In genomic region chr3:14467723-14468620, GRCh38 we compare ENCODE assay signal across 8 cellular contexts.
A peak's percentile ranks its signal among the peaks of the same experiment; 100 is the strongest.
DNase-seq lines count a peak whose midpoint lies in the region; ATAC-seq, FAIRE-seq and TF ChIP-seq lines count a peak whose summit lies in the region.

No MANE protein-coding gene starts in this region.

- POLR2A ChIA-PET in AG04449 (lab: Yijun Ruan, JAX): no interaction called here

- ATAC-seq in SK-N-SH treated with all-trans-retinoic acid at 6 μM for 48 hours (peak; percentile 34; the same call in 2 of the 3 replicates), GM18907 (IDR thresholded peaks at IDR 0.05; ENCODE audit: unreplicated experiment) (no peak)

- no peak for FAIRE-seq in RCC 7860 (lab: Jason Lieb, UNC)

- CTCF ChIA-PET in AG04449 (lab: Yijun Ruan, JAX): interaction anchor here (0.7 to 4.4 kb wide), 34 partner anchors 8 to 811 kb away, joined by 3 to 162 read pairs (median 5); partner anchors contain the start of genes LSM3 and XPC

- H3K4me3 ChIP-seq in AG04449 (ENCODE audit: low read depth, low read length): no peak overlapping the region

- TF ChIP-seq CTCF in AG04449 (IDR thresholded peaks at IDR 0.05; ENCODE audit: insufficient read depth, low read length, missing control alignments): peak; percentile 87

- DNase-seq in AG04449 (ENCODE audit: low read depth, low spot score) (no peak), GM19240 (ENCODE audit: insufficient read length, low spot score) (peak; percentile 72), amygdala (lab: John Stamatoyannopoulos, UW) (peak in 30 of 56 donors; percentile 3 to 58 (median 19)), hepatic stellate cell (ENCODE audit: low spot score) (peak; percentile 84), RCC 7860 (ENCODE audit: low spot score) (no peak)
- peak; percentile 43 to 53 for DNase-seq in stimulated activated CD4-positive, alpha-beta T cell treated with anti-CD3 and anti-CD28 coated beads, Interleukin-2, amount 100 ng/mL, for 24 hours

TF ChIP-seq in SK-N-SH treated with all-trans-retinoic acid at 6 μM for 48 hours, 23 proteins besides CTCF, POLR2A, EP300 and RAD21:
- TF ChIP-seq PATZ1 (CRISPR knock-in tag; IDR thresholded peaks at IDR 0.05; ENCODE audit: borderline replicate concordance) (no peak), RARB (CRISPR knock-in tag; IDR thresholded peaks at IDR 0.05) (no peak), SNAI2 (CRISPR knock-in tag; IDR thresholded peaks at IDR 0.05) (no peak), PPARA (CRISPR knock-in tag; IDR thresholded peaks at IDR 0.05; ENCODE audit: borderline replicate concordance) (no peak), TOX (CRISPR knock-in tag; IDR thresholded peaks at IDR 0.05; ENCODE audit: borderline replicate concordance) (no peak), ZNF8 (CRISPR knock-in tag; IDR thresholded peaks at IDR 0.05) (no peak), ZNF565 (CRISPR knock-in tag; conservative IDR thresholded peaks at IDR 0.05; ENCODE audit: low read depth) (no peak), CSDC2 (CRISPR knock-in tag; IDR thresholded peaks at IDR 0.05) (no peak), BACH2 (CRISPR knock-in tag; IDR thresholded peaks at IDR 0.05; ENCODE audit: borderline replicate concordance) (no peak), ZFP30 (CRISPR knock-in tag; IDR thresholded peaks at IDR 0.05) (no peak), ZNF70 (CRISPR knock-in tag; IDR thresholded peaks at IDR 0.05) (no peak), OSR1 (CRISPR knock-in tag; IDR thresholded peaks at IDR 0.05) (no peak), TCF4 (CRISPR knock-in tag; IDR thresholded peaks at IDR 0.05; ENCODE audit: borderline replicate concordance) (no peak), GLIS3 (CRISPR knock-in tag; IDR thresholded peaks at IDR 0.05) (no peak), CREB5 (CRISPR knock-in tag; IDR thresholded peaks at IDR 0.05; ENCODE audit: low read depth) (no peak)
- TF ChIP-seq, protein P1, sequence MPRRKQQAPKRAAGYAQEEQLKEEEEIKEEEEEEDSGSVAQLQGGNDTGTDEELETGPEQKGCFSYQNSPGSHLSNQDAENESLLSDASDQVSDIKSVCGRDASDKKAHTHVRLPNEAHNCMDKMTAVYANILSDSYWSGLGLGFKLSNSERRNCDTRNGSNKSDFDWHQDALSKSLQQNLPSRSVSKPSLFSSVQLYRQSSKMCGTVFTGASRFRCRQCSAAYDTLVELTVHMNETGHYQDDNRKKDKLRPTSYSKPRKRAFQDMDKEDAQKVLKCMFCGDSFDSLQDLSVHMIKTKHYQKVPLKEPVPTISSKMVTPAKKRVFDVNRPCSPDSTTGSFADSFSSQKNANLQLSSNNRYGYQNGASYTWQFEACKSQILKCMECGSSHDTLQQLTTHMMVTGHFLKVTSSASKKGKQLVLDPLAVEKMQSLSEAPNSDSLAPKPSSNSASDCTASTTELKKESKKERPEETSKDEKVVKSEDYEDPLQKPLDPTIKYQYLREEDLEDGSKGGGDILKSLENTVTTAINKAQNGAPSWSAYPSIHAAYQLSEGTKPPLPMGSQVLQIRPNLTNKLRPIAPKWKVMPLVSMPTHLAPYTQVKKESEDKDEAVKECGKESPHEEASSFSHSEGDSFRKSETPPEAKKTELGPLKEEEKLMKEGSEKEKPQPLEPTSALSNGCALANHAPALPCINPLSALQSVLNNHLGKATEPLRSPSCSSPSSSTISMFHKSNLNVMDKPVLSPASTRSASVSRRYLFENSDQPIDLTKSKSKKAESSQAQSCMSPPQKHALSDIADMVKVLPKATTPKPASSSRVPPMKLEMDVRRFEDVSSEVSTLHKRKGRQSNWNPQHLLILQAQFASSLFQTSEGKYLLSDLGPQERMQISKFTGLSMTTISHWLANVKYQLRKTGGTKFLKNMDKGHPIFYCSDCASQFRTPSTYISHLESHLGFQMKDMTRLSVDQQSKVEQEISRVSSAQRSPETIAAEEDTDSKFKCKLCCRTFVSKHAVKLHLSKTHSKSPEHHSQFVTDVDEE (CRISPR knock-in tag; IDR thresholded peaks at IDR 0.05): no peak
- TF ChIP-seq, protein P2, sequence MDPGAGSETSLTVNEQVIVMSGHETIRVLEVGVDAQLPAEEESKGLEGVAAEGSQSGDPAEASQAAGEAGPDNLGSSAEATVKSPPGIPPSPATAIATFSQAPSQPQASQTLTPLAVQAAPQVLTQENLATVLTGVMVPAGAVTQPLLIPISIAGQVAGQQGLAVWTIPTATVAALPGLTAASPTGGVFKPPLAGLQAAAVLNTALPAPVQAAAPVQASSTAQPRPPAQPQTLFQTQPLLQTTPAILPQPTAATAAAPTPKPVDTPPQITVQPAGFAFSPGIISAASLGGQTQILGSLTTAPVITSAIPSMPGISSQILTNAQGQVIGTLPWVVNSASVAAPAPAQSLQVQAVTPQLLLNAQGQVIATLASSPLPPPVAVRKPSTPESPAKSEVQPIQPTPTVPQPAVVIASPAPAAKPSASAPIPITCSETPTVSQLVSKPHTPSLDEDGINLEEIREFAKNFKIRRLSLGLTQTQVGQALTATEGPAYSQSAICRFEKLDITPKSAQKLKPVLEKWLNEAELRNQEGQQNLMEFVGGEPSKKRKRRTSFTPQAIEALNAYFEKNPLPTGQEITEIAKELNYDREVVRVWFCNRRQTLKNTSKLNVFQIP (CRISPR knock-in tag; IDR thresholded peaks at IDR 0.05; ENCODE audit: borderline replicate concordance, low read depth): no peak

Comparison
In these comparisons a context has a peak if more than half of its experiments do, and no peak if none do; other contexts are left out.
1. DNase-seq: peak in GM19240 (single experiment), amygdala (30 of 56), hepatic stellate cell (single experiment) and stimulated activated CD4-positive, alpha-beta T cell treated with anti-CD3 and anti-CD28 coated beads, Interleukin-2, amount 100 ng/mL, for 24 hours (2 of 2); none in AG04449 (single experiment) and RCC 7860 (single experiment).